In genomic region chr2:65669574-65669973, GRCh38 we compare ENCODE assay signal across 38 cellular contexts.
"Had no signal": no experiment of that assay in that cellular context is flagged by ENCODE, and none has a peak within 500 bp of the region (broad histone marks: within the 10 kb centered on the region; RNA-seq: fewer than 3 reads in every experiment).

No MANE protein-coding gene starts in this region.

- FAIRE-seq: astrocyte, bronchial epithelial cell had no signal

- H3K4me1 ChIP-seq: adrenal gland, ascending aorta, body of pancreas, breast epithelium had no signal

- H3K27ac Mint-ChIP-seq: activated naive CD4-positive, alpha-beta T cell treated with anti-CD3 and anti-CD28 coated beads for 36 hours; activated naive CD4-positive, alpha-beta T cell treated with anti-CD3 and anti-CD28 coated beads, Interleukin-2, amount 10 ng/mL, durations not matched to agents 7 days and 5 days; activated naive CD4-positive, alpha-beta T cell treated with anti-CD3 and anti-CD28 coated beads, Interleukin-2, amount 50 U/mL, for 24 hours; activated naive CD4-positive, alpha-beta T cell treated with anti-CD3 and anti-CD28 coated beads, Interleukin-2, amount 50 U/mL, for 72 hours; activated naive CD8-positive, alpha-beta T cell; activated naive CD8-positive, alpha-beta T cell treated with anti-CD3 and anti-CD28 coated beads for 36 hours; activated naive CD8-positive, alpha-beta T cell treated with anti-CD3 and anti-CD28 coated beads, Interleukin-2, amount 10 ng/mL, durations not matched to agents 7 days and 5 days; activated naive CD8-positive, alpha-beta T cell treated with anti-CD3 and anti-CD28 coated beads, Interleukin-2, amount 50 U/mL, for 24 hours; activated T-cell treated with anti-CD3 and anti-CD28 coated beads, Interleukin-2, amount 50 U/mL, for 72 hours; activated T-helper 1 cell treated with anti-CD3 and anti-CD28 coated beads, Interleukin-12 subunit alpha, Interleukin-12 subunit beta, Interleukin-2, Interleukin-4 antibody, amounts not matched to agents 30 ng/mL and 10 ng/mL and 1 ng/mL, durations not matched to agents 14 hours and 24 hours and 36 hours; activated T-helper 17 cell treated with anti-CD3 and anti-CD28 coated beads, Interleukin-2, amount 50 U/mL, for 72 hours; activated T-helper 2 cell treated with anti-CD3 and anti-CD28 coated beads, Interferon-gamma antibody, Interleukin-2, Interleukin-4, amounts not matched to agents 10 μg/mL and 5 μg/mL and 100 μg/mL, durations not matched to agents 14 hours and 24 hours and 36 hours; brain had no signal

- H3K4me1 Mint-ChIP-seq: activated naive CD4-positive, alpha-beta T cell treated with anti-CD3 and anti-CD28 coated beads, Interleukin-2, amount 10 ng/mL, durations not matched to agents 7 days and 5 days; activated naive CD4-positive, alpha-beta T cell treated with anti-CD3 and anti-CD28 coated beads, Interleukin-2, amount 50 U/mL, for 24 hours; activated T-helper 17 cell treated with anti-CD3 and anti-CD28 coated beads, Interleukin-2, amount 50 U/mL, for 72 hours; brain; central memory CD8-positive, alpha-beta T cell had no signal

- ATAC-seq: activated naive CD4-positive, alpha-beta T cell treated with anti-CD3 and anti-CD28 coated beads, Interleukin-2, amount 50 U/mL, for 72 hours; activated naive CD8-positive, alpha-beta T cell treated with anti-CD3 and anti-CD28 coated beads, Interleukin-2, amount 50 U/mL, for 24 hours; activated T-cell treated with anti-CD3 and anti-CD28 coated beads, Interleukin-2, amount 50 U/mL, for 4 hours; activated T-cell treated with anti-CD3 and anti-CD28 coated beads, Interleukin-2, amount 50 U/mL, for 72 hours; activated T-helper 17 cell treated with anti-CD3 and anti-CD28 coated beads, Interleukin-2, amount 50 U/mL, for 72 hours; body of pancreas had no signal

- H3K4me3 ChIP-seq: adrenal gland, ascending aorta, body of pancreas, breast epithelium, cardiac muscle cell had no signal

- DNase-seq: activated effector memory CD4-positive, alpha-beta T cell treated with anti-CD3 and anti-CD28 coated beads, Interleukin-2, amount 50 U/mL, for 16 hours; activated effector memory CD4-positive, alpha-beta T cell treated with Interleukin-2 at 50 U/mL for 16 hours; activated gamma-delta T cell; activated gamma-delta T cell treated with Interleukin-2 at 50 U/mL for 16 hours; activated naive CD4-positive, alpha-beta T cell; activated naive CD4-positive, alpha-beta T cell treated with anti-CD3 and anti-CD28 coated beads for 36 hours; activated naive CD4-positive, alpha-beta T cell treated with anti-CD3 and anti-CD28 coated beads, Interleukin-2, amount 10 ng/mL, durations not matched to agents 7 days and 5 days; activated naive CD4-positive, alpha-beta T cell treated with anti-CD3 and anti-CD28 coated beads, Interleukin-2, amount 50 U/mL, for 16 hours; activated naive CD4-positive, alpha-beta T cell treated with Interleukin-2 at 50 U/mL for 16 hours; activated naive CD8-positive, alpha-beta T cell treated with anti-CD3 and anti-CD28 coated beads for 36 hours; activated naive CD8-positive, alpha-beta T cell treated with anti-CD3 and anti-CD28 coated beads, Interleukin-2, amount 10 ng/mL, durations not matched to agents 7 days and 5 days; activated naive CD8-positive, alpha-beta T cell treated with anti-CD3 and anti-CD28 coated beads, Interleukin-2, amount 50 U/mL, for 24 hours; activated T-cell treated with anti-CD3 and anti-CD28 coated beads, Interleukin-2, amount 50 U/mL, for 4 hours; activated T-cell treated with anti-CD3 and anti-CD28 coated beads, Interleukin-2, amount 50 U/mL, for 48 hours; activated T-cell treated with anti-CD3 and anti-CD28 coated beads, Interleukin-2, amount 50 U/mL, for 72 hours; adrenal gland; amniotic stem cell; amygdala; anterior cingulate cortex; aorta; body of pancreas; brain microvascular endothelial cell; caudate nucleus; central memory CD4-positive, alpha-beta T cell; cerebellar nuclear complex had no signal

- H3K27ac ChIP-seq: adrenal gland, ascending aorta, body of pancreas, brain microvascular endothelial cell, breast epithelium, cardiac muscle cell had no signal

- H3K9me3 ChIP-seq: ascending aorta had no signal

- H3K36me3 ChIP-seq: adrenal gland, ascending aorta, brain microvascular endothelial cell, breast epithelium, cardiac muscle cell had no signal

- H3K27me3 ChIP-seq: adrenal gland, ascending aorta, body of pancreas, brain microvascular endothelial cell, breast epithelium, cardiac muscle cell had no signal

- H3K4me3 Mint-ChIP-seq: activated naive CD4-positive, alpha-beta T cell treated with anti-CD3 and anti-CD28 coated beads for 36 hours; activated naive CD4-positive, alpha-beta T cell treated with anti-CD3 and anti-CD28 coated beads, Interleukin-2, amount 10 ng/mL, durations not matched to agents 7 days and 5 days; activated naive CD4-positive, alpha-beta T cell treated with anti-CD3 and anti-CD28 coated beads, Interleukin-2, amount 50 U/mL, for 24 hours; activated naive CD8-positive, alpha-beta T cell; activated naive CD8-positive, alpha-beta T cell treated with anti-CD3 and anti-CD28 coated beads for 36 hours; activated naive CD8-positive, alpha-beta T cell treated with anti-CD3 and anti-CD28 coated beads, Interleukin-2, amount 10 ng/mL, durations not matched to agents 7 days and 5 days; activated naive CD8-positive, alpha-beta T cell treated with anti-CD3 and anti-CD28 coated beads, Interleukin-2, amount 50 U/mL, for 24 hours; activated T-cell treated with anti-CD3 and anti-CD28 coated beads, Interleukin-2, amount 50 U/mL, for 4 hours; activated T-cell treated with anti-CD3 and anti-CD28 coated beads, Interleukin-2, amount 50 U/mL, for 72 hours; activated T-helper 1 cell treated with anti-CD3 and anti-CD28 coated beads, Interleukin-12 subunit alpha, Interleukin-12 subunit beta, Interleukin-2, Interleukin-4 antibody, amounts not matched to agents 30 ng/mL and 10 ng/mL and 1 ng/mL, durations not matched to agents 14 hours and 24 hours and 36 hours; activated T-helper 17 cell treated with anti-CD3 and anti-CD28 coated beads, Interleukin-2, amount 50 U/mL, for 72 hours; brain; central memory CD8-positive, alpha-beta T cell had no signal

- H3K36me3 Mint-ChIP-seq: activated naive CD4-positive, alpha-beta T cell treated with anti-CD3 and anti-CD28 coated beads, Interleukin-2, amount 10 ng/mL, durations not matched to agents 7 days and 5 days; activated naive CD8-positive, alpha-beta T cell; activated naive CD8-positive, alpha-beta T cell treated with anti-CD3 and anti-CD28 coated beads for 36 hours; activated naive CD8-positive, alpha-beta T cell treated with anti-CD3 and anti-CD28 coated beads, Interleukin-2, amount 10 ng/mL, durations not matched to agents 7 days and 5 days; brain had no signal

- H3K27me3 Mint-ChIP-seq: activated naive CD8-positive, alpha-beta T cell treated with anti-CD3 and anti-CD28 coated beads, Interleukin-2, amount 10 ng/mL, durations not matched to agents 7 days and 5 days had no signal
